ENCODE assay signal across 8 cellular contexts in genomic region chr2:19488009-19488691, GRCh38.
DNase-seq lines count a peak whose midpoint lies in the region; ATAC-seq and TF ChIP-seq lines count a peak whose summit lies in the region.

No MANE protein-coding gene starts in this region.

- intact Hi-C loops in PC-3 (cut with micrococcal nuclease) (no loop called here), head of caudate nucleus (cut with DNase I) (no loop called here)

- CTCF ChIA-PET in SK-N-SH (lab: Yijun Ruan, JAX) (no interaction called here), PC-3 (lab: Charles Lee) (no interaction called here)

- TF ChIP-seq EP300 in SK-N-SH (IDR thresholded peaks at IDR 0.05; ENCODE audit: borderline replicate concordance in 1 of 2, low read depth in 1 of 2, low read length in 1 of 2) = no peak

- H3F3A ChIP-seq in SK-N-SH (replicated peaks; ENCODE audit: insufficient read depth) (no peaks in the 10 kb centered on the region), PC-3 (ENCODE audit: low read length, unreplicated experiment) (no peaks in the 10 kb centered on the region)

- H3K9me3 ChIP-seq in SK-N-SH = no peaks in the 10 kb centered on the region
- H3K9me3 ChIP-seq in PC-3 (ENCODE audit: low read length) = no peaks in the 10 kb centered on the region
- no peaks in the 10 kb centered on the region for H3K9me3 ChIP-seq in osteoblast (ENCODE audit: low read depth, low read length)

- H3K4me3 ChIP-seq in SK-N-SH (ENCODE audit: low read depth in 2 of 2, low read length in 1 of 2) (no peak overlapping the region), PC-3 (ENCODE audit: low read length) (no peak overlapping the region; the same call in 1 of the 2 replicates), osteoblast (ENCODE audit: insufficient read depth, low read length) (no peak overlapping the region)

- no peaks in the 10 kb centered on the region; the same call in 1 of the 2 replicates for H3K27me3 ChIP-seq in SK-N-SH (ENCODE audit: insufficient read depth)
- no peaks in the 10 kb centered on the region for H3K27me3 ChIP-seq in PC-3 (ENCODE audit: low read length)
- H3K27me3 ChIP-seq in osteoblast (ENCODE audit: insufficient read depth, low read length) = no peaks in the 10 kb centered on the region

- H3K4me2 ChIP-seq in SK-N-SH = no peak overlapping the region
- H3K4me2 ChIP-seq in PC-3 (ENCODE audit: low read length) = peak overlapping the region; percentile 57
- no peak overlapping the region for H3K4me2 ChIP-seq in osteoblast (ENCODE audit: insufficient read depth, low read length)

- no peaks in the 10 kb centered on the region for H3K36me3 ChIP-seq in SK-N-SH (replicated peaks in 1 of 2; ENCODE audit: control insufficient read depth in 1 of 2, insufficient read depth in 2 of 2, low read length in 1 of 2)
- H3K36me3 ChIP-seq in PC-3 (ENCODE audit: low read depth, low read length) = no peaks in the 10 kb centered on the region
- H3K36me3 ChIP-seq in osteoblast (ENCODE audit: insufficient read depth, low read length) = no peaks in the 10 kb centered on the region

- no peak for DNase-seq in SK-N-SH
- DNase-seq in PC-3 = peak; percentile 94
- peak; percentile 39 for DNase-seq in osteoblast (ENCODE audit: insufficient read length, low spot score, missing footprints)
- DNase-seq in NCI-H2081 treated with DMSO at 0.1 percent for 48 hours (lab: John Stamatoyannopoulos, UW) = no peak
- DNase-seq in GF-D8 (lab: John Stamatoyannopoulos, UW) = no peak
- DNase-seq in head of caudate nucleus = no peak

- POLR2A ChIA-PET in SK-N-SH (lab: Yijun Ruan, JAX) (no interaction called here), PC-3 (lab: Charles Lee; ENCODE audit: unreplicated experiment) (interaction anchor here (0.5 kb wide), 1 partner anchor 157 kb away, joined by 3 read pairs; no protein-coding TSS in a partner anchor)

- H3K79me2 ChIP-seq in SK-N-SH (ENCODE audit: insufficient read depth) (no peaks in the 10 kb centered on the region), PC-3 (ENCODE audit: low read length) (no peaks in the 10 kb centered on the region), osteoblast (ENCODE audit: insufficient read depth, low read length) (no peaks in the 10 kb centered on the region)

- H4K20me1 ChIP-seq in SK-N-SH (ENCODE audit: insufficient read depth) = no peaks in the 10 kb centered on the region
- no peaks in the 10 kb centered on the region for H4K20me1 ChIP-seq in PC-3 (ENCODE audit: low read length)
- no peaks in the 10 kb centered on the region for H4K20me1 ChIP-seq in osteoblast (ENCODE audit: insufficient read depth, low read length)

- no peak for TF ChIP-seq RAD21 in SK-N-SH (IDR thresholded peaks at IDR 0.05; ENCODE audit: low read length)

- H2AFZ ChIP-seq in SK-N-SH (ENCODE audit: low read depth) (no peak overlapping the region), PC-3 (ENCODE audit: low read length) (peak overlapping the region; percentile 51), osteoblast (ENCODE audit: low read length) (peak overlapping the region; percentile 1)

- no peak for ATAC-seq in SK-N-SH treated with all-trans-retinoic acid at 6 μM for 48 hours
- peak; percentile 94 for ATAC-seq in HG02885 (IDR thresholded peaks at IDR 0.05; ENCODE audit: poor library complexity, unreplicated experiment)
- ATAC-seq in PC-3 = peak; percentile 100

- H3K9me2 ChIP-seq in SK-N-SH (no peaks in the 10 kb centered on the region), PC-3 (replicated peaks; ENCODE audit: low read length) (no peaks in the 10 kb centered on the region)

- H3K9ac ChIP-seq in SK-N-SH (no peak overlapping the region), PC-3 (ENCODE audit: low read length) (no peak overlapping the region)

- 3% methylated on average over 4 of the region's 4 CpGs for WGBS in SK-N-SH (ENCODE audit: low lambda C conversion rate)

- no peaks in the 10 kb centered on the region for H3K4me1 ChIP-seq in SK-N-SH (ENCODE audit: control insufficient read depth in 1 of 2, insufficient read depth in 2 of 2, low read depth in 1 of 2, low read length in 1 of 2)
- H3K4me1 ChIP-seq in PC-3 (ENCODE audit: insufficient read depth, low read length) = peaks cover 26% of the 10 kb centered on the region
- H3K4me1 ChIP-seq in osteoblast (ENCODE audit: insufficient read depth, low read length) = no peaks in the 10 kb centered on the region

- TF ChIP-seq CTCF in SK-N-SH (IDR thresholded peaks at IDR 0.05) = no peak
- no peak for TF ChIP-seq CTCF in PC-3 (conservative IDR thresholded peaks at IDR 0.05; ENCODE audit: low read depth, low read length)
- no peak for TF ChIP-seq CTCF in osteoblast (IDR thresholded peaks at IDR 0.05; ENCODE audit: extremely low read depth, low read depth, low read length)

- H3K27ac ChIP-seq in SK-N-SH (ENCODE audit: low read depth in 2 of 2, low read length in 1 of 2) = no peak overlapping the region
- peak overlapping the region; percentile 54 for H3K27ac ChIP-seq in PC-3 (ENCODE audit: low read length)
- no peak overlapping the region for H3K27ac ChIP-seq in osteoblast (ENCODE audit: low read depth, low read length)

- no TSS peak for BruUV-seq in PC-3 (replicated peaks; lab: Mats Ljungman, UMichigan)

TF ChIP-seq in SK-N-SH, 30 proteins besides CTCF, POLR2A, EP300 and RAD21:
- TF ChIP-seq GATA2 (CRISPR knock-in tag; IDR thresholded peaks at IDR 0.05) (no peak), FOSL2 (IDR thresholded peaks at IDR 0.05; ENCODE audit: borderline replicate concordance, low read depth) (peak; percentile 32; the same call in 1 of the 2 replicates)
TF ChIP-seq in SK-N-SH: peak in this region for 1.

TF ChIP-seq in SK-N-SH treated with all-trans-retinoic acid at 6 μM for 48 hours, 23 proteins besides CTCF, POLR2A, EP300 and RAD21 (continues in another document):
- no peak for TF ChIP-seq ZNF8 (CRISPR knock-in tag; IDR thresholded peaks at IDR 0.05)
- TF ChIP-seq CREB5 (CRISPR knock-in tag; IDR thresholded peaks at IDR 0.05; ENCODE audit: low read depth) = no peak
- no peak for TF ChIP-seq ZFP3 (CRISPR knock-in tag; IDR thresholded peaks at IDR 0.05)
- no peak for TF ChIP-seq ZFP30 (CRISPR knock-in tag; IDR thresholded peaks at IDR 0.05)
- no peak for TF ChIP-seq CSDC2 (CRISPR knock-in tag; IDR thresholded peaks at IDR 0.05)
- TF ChIP-seq ESRRG (CRISPR knock-in tag; IDR thresholded peaks at IDR 0.05) = no peak
- TF ChIP-seq PATZ1 (CRISPR knock-in tag; IDR thresholded peaks at IDR 0.05; ENCODE audit: borderline replicate concordance) = no peak
- TF ChIP-seq GLIS3 (CRISPR knock-in tag; IDR thresholded peaks at IDR 0.05) = no peak
- no peak for TF ChIP-seq POU6F1 (CRISPR knock-in tag; IDR thresholded peaks at IDR 0.05; ENCODE audit: borderline replicate concordance, low read depth)

Comparison
In these comparisons a context has a peak if more than half of its experiments do, and no peak if none do; other contexts are left out.
1. DNase-seq: peak in PC-3 (single experiment) and osteoblast (single experiment); none in SK-N-SH (single experiment), NCI-H2081 treated with DMSO at 0.1 percent for 48 hours (single experiment), GF-D8 (single experiment) and head of caudate nucleus (0 of 42).